8 cellular contexts compared by ENCODE assay signal in genomic region chr10:71211759-71212248, GRCh38. TPM values are rescaled to one million over a fixed set of nuclear protein-coding genes. Genes with fewer than 3 reads are reported as not detected.
DNase-seq lines count a peak whose midpoint lies in the region; TF ChIP-seq lines count a peak whose summit lies in the region.

No MANE protein-coding gene starts in this region.

- no peak for DNase-seq in activated CD4-positive, alpha-beta T cell treated with anti-CD3 and anti-CD28 coated beads, Interleukin-2, amount 10 ng/mL, durations not matched to agents 24 days and 14 days
- no peak for DNase-seq in activated CD4-positive, alpha-beta T cell treated with anti-CD3 and anti-CD28 coated beads for 1 hour
- DNase-seq in astrocyte of the cerebellum (ENCODE audit: low read depth) (no peak), left kidney (ENCODE audit: low read depth, low spot score) (peak; percentile 38), substantia nigra (lab: John Stamatoyannopoulos, UW) (no peak), DMS53 (lab: John Stamatoyannopoulos, UW) (no peak), NCI-H2107 treated with DMSO at 0.1 percent for 48 hours (lab: John Stamatoyannopoulos, UW; ENCODE audit: unreplicated experiment) (no peak), NCI-H345 (lab: John Stamatoyannopoulos, UW) (no peak)

- in situ Hi-C loops in astrocyte of the cerebellum (cut with HindIII; ENCODE audit: low sequenced_read_pairs) = no loop called here

- no peak for TF ChIP-seq CTCF in astrocyte of the cerebellum (IDR thresholded peaks at IDR 0.05; ENCODE audit: low read depth, low read length, missing control alignments)

- H3K27ac Mint-ChIP-seq in activated CD4-positive, alpha-beta T cell treated with anti-CD3 and anti-CD28 coated beads, Interleukin-2, amount 10 ng/mL, durations not matched to agents 24 days and 14 days = no peak overlapping the region

- no peaks in the 10 kb centered on the region for H3K9me3 Mint-ChIP-seq in activated CD4-positive, alpha-beta T cell treated with anti-CD3 and anti-CD28 coated beads, Interleukin-2, amount 10 ng/mL, durations not matched to agents 24 days and 14 days

- H3K4me3 ChIP-seq in astrocyte of the cerebellum (ENCODE audit: low read depth, low read length) = peak overlapping the region; percentile 68

- H3K4me1 Mint-ChIP-seq in activated CD4-positive, alpha-beta T cell treated with anti-CD3 and anti-CD28 coated beads, Interleukin-2, amount 10 ng/mL, durations not matched to agents 24 days and 14 days = peaks cover 3% of the 10 kb centered on the region

- H3K27me3 Mint-ChIP-seq in activated CD4-positive, alpha-beta T cell treated with anti-CD3 and anti-CD28 coated beads, Interleukin-2, amount 10 ng/mL, durations not matched to agents 24 days and 14 days = peaks cover 81% of the 10 kb centered on the region

- intact Hi-C loops in activated CD4-positive, alpha-beta T cell treated with anti-CD3 and anti-CD28 coated beads, Interleukin-2, amount 10 ng/mL, durations not matched to agents 24 days and 14 days (cut with micrococcal nuclease) = no loop called here

- H3K27ac ChIP-seq in substantia nigra (ENCODE audit: low read depth, low read length, poor library complexity, severe bottlenecking) = peak overlapping the region; percentile 51

- H3K36me3 Mint-ChIP-seq in activated CD4-positive, alpha-beta T cell treated with anti-CD3 and anti-CD28 coated beads, Interleukin-2, amount 10 ng/mL, durations not matched to agents 24 days and 14 days (ENCODE audit: low read depth) = no peaks in the 10 kb centered on the region

- H3K4me3 Mint-ChIP-seq in activated CD4-positive, alpha-beta T cell treated with anti-CD3 and anti-CD28 coated beads, Interleukin-2, amount 10 ng/mL, durations not matched to agents 24 days and 14 days = peak overlapping the region; percentile 7

RNA-seq across cellular contexts. Expression of gene UNC5B, which starts 0.6 kb away (rescaled TPM):
- 0.02 and 0.14 TPM in 2 replicates for total RNA-seq in activated CD4-positive, alpha-beta T cell treated with anti-CD3 and anti-CD28 coated beads, Interleukin-2, amount 10 ng/mL, durations not matched to agents 24 days and 14 days
